Comparison of ENCODE assay signal across 35 cellular contexts in the genomic region with DNA sequence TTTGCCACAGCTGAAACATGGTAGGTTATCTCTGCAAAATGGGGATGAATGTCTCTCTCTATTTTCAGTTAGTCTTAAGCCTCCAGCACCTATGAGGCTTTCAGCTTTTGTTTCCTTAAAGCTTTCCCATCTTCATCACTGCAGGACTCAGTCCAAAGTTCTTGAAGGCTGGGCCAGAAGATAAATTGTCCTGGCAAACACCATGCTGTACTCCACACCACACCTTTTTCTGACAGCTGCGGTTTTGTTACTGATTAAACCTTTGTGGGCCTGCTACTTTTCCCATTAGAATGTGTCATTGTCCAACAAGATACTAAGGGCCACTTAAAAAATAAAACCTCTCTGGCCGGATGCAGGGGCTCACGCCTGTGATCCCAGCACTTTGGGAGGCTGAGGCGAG.
DNase-seq lines count a peak whose midpoint lies in the region; ATAC-seq and TF ChIP-seq lines count a peak whose summit lies in the region.
"Had no signal": no experiment of that assay in that cellular context is flagged by ENCODE, and none has a peak within 500 bp of the region (broad histone marks: within the 10 kb centered on the region; RNA-seq: fewer than 3 reads in every experiment).

No MANE protein-coding gene starts in this region.

- H2AFZ ChIP-seq in H9 (ENCODE audit: low read length) (no peak overlapping the region), neural progenitor cell (replicated peaks) (no peak overlapping the region)

- no peaks in the 10 kb centered on the region for H3K79me1 ChIP-seq in H9 (ENCODE audit: insufficient read depth, low read depth, low read length, poor library complexity, severe bottlenecking)

- H3K9me3 Mint-ChIP-seq in H9 (no peaks in the 10 kb centered on the region; a peak in 1 of 5 replicates), neural progenitor cell (no peaks in the 10 kb centered on the region)
- H3K9me3 Mint-ChIP-seq: activated naive CD8-positive, alpha-beta T cell treated with anti-CD3 and anti-CD28 coated beads, Interleukin-2, amount 10 ng/mL, durations not matched to agents 7 days and 5 days; activated T-cell treated with anti-CD3 and anti-CD28 coated beads, Interleukin-2, amount 50 U/mL, for 4 hours; endodermal cell; natural killer cell treated with Interleukin-12 subunit alpha and Interleukin-12 subunit beta and Interleukin-15 and Interleukin-18, amount 100 ng/mL, for 72 hours had no signal

- no peaks in the 10 kb centered on the region for H4K20me1 ChIP-seq in H9 (ENCODE audit: control insufficient read depth, insufficient read depth, insufficient read length)
- H4K20me1 ChIP-seq in neural progenitor cell (ENCODE audit: low read depth), result no peaks in the 10 kb centered on the region

- no peak overlapping the region for H2AK5ac ChIP-seq in H9 (ENCODE audit: insufficient read length, low read length)

- no peaks in the 10 kb centered on the region for H3K23me2 ChIP-seq in H9 (ENCODE audit: insufficient read length, low read depth, low read length, poor library complexity, severe bottlenecking)

- no peak overlapping the region for H2BK20ac ChIP-seq in H9 (ENCODE audit: low read depth, low read length, poor library complexity, severe bottlenecking)

- no peak overlapping the region for H3K27ac ChIP-seq in H9 (ENCODE audit: insufficient read length, low read depth, low read length)
- no peak overlapping the region for H3K27ac ChIP-seq in duodenal mucosa (ENCODE audit: low read depth, low read length)
- no peak overlapping the region for H3K27ac ChIP-seq in neural progenitor cell
- H3K27ac ChIP-seq: ascending aorta, cardiac muscle cell, lower lobe of right lung, thoracic aorta, vagina had no signal

- H3K4me3 ChIP-seq in duodenal mucosa (ENCODE audit: low read depth in 1 of 2, low read length in 2 of 2) (peak overlapping the region; percentile 14 to 58), mucosa of descending colon (no peak overlapping the region), neural progenitor cell (no peak overlapping the region)
- H3K4me3 ChIP-seq: ascending aorta, cardiac muscle cell, lower lobe of right lung, MG63, thoracic aorta, vagina had no signal

- peak; percentile 99 for ATAC-seq in mucosa of descending colon
- ATAC-seq: activated T-cell treated with anti-CD3 and anti-CD28 coated beads, Interleukin-2, amount 50 U/mL, for 4 hours; esophagus mucosa; lower lobe of right lung; natural killer cell treated with Interleukin-12 subunit alpha and Interleukin-12 subunit beta and Interleukin-15 and Interleukin-18, amount 100 ng/mL, for 72 hours; SK-N-SH treated with all-trans-retinoic acid at 6 μM for 48 hours; stimulated activated naive CD8-positive, alpha-beta T cell treated with anti-CD3 and anti-CD28 coated beads, Interleukin-15, Interleukin-2, amounts not matched to agents 100 U/mL and 50 U/mL, for 24 hours; T-helper 17 cell had no signal

- no peak overlapping the region for H2BK5ac ChIP-seq in H9 (ENCODE audit: insufficient read length, low read length)

- H4K5ac ChIP-seq in H9 (ENCODE audit: insufficient read length, low read depth, low read length), result no peak overlapping the region

- H3K14ac ChIP-seq in H9 (ENCODE audit: insufficient read depth, low read length), result 0 out of 2 replicates have a peak overlapping the region, but pooled peaks have one; percentile 13

- H3K56ac ChIP-seq in H9 (ENCODE audit: insufficient read length, low read depth, low read length), result no peak overlapping the region

- no peak overlapping the region for H4K91ac ChIP-seq in H9 (ENCODE audit: insufficient read length, low read depth, low read length)

- no peaks in the 10 kb centered on the region for H3K79me2 ChIP-seq in H9 (ENCODE audit: insufficient read depth, low read length)
- H3K79me2 ChIP-seq in neural progenitor cell (ENCODE audit: low read depth), result no peaks in the 10 kb centered on the region

- H3K4me1 ChIP-seq in H9 (ENCODE audit: insufficient read depth, low read length), result no peaks in the 10 kb centered on the region
- H3K4me1 ChIP-seq in duodenal mucosa (ENCODE audit: control insufficient read depth in 1 of 2, insufficient read depth in 2 of 2, low read length in 2 of 2), result peaks cover 12 to 13% of the 10 kb centered on the region in 2 donors
- peaks cover 8% of the 10 kb centered on the region for H3K4me1 ChIP-seq in mucosa of descending colon (ENCODE audit: low read depth)
- no peaks in the 10 kb centered on the region for H3K4me1 ChIP-seq in neural progenitor cell
- H3K4me1 ChIP-seq: ascending aorta, BE2C, lower lobe of right lung, vagina had no signal

- no peak overlapping the region for H3K4ac ChIP-seq in H9 (ENCODE audit: low read depth, low read length)

- H4K8ac ChIP-seq in H9 (replicated peaks; ENCODE audit: insufficient read length, low read depth, low read length), result no peak overlapping the region

- no CpG with 5 or more reads among the region's 4 CpGs for WGBS in H9 (ENCODE audit: extremely low coverage, insufficient read length, low lambda C conversion rate)

- H3K4me3 Mint-ChIP-seq in H9 (no peak overlapping the region), neural progenitor cell (no peak overlapping the region)
- H3K4me3 Mint-ChIP-seq: activated naive CD8-positive, alpha-beta T cell treated with anti-CD3 and anti-CD28 coated beads, Interleukin-2, amount 10 ng/mL, durations not matched to agents 7 days and 5 days; activated T-cell treated with anti-CD3 and anti-CD28 coated beads, Interleukin-2, amount 50 U/mL, for 4 hours; CD8-positive, alpha-beta memory T cell; endodermal cell; natural killer cell treated with Interleukin-12 subunit alpha and Interleukin-12 subunit beta and Interleukin-15 and Interleukin-18, amount 100 ng/mL, for 72 hours; T-helper 17 cell had no signal

- H2BK12ac ChIP-seq in H9 (ENCODE audit: insufficient read length, low read depth, low read length), result no peak overlapping the region

- H3T11ph ChIP-seq in H9 (ENCODE audit: low read length), result no peak overlapping the region

- intact Hi-C loops in mucosa of descending colon (cut with DNase I, micrococcal nuclease), result no loop called here

- no peak overlapping the region for H3K4me2 ChIP-seq in H9 (ENCODE audit: insufficient read depth, insufficient read length, low read length)
- H3K4me2 ChIP-seq in neural progenitor cell, result no peak overlapping the region

- no peak overlapping the region for H3K23ac ChIP-seq in H9 (ENCODE audit: insufficient read length, low read depth, low read length)

- no peaks in the 10 kb centered on the region for H3K27me3 Mint-ChIP-seq in H9 (ENCODE audit: low read depth)
- H3K27me3 Mint-ChIP-seq in neural progenitor cell (ENCODE audit: insufficient read depth, low read depth), result peaks cover 4% of the 10 kb centered on the region
- H3K27me3 Mint-ChIP-seq: activated naive CD8-positive, alpha-beta T cell treated with anti-CD3 and anti-CD28 coated beads, Interleukin-2, amount 10 ng/mL, durations not matched to agents 7 days and 5 days had no signal

- no peaks in the 10 kb centered on the region for H3K4me1 Mint-ChIP-seq in H9
- H3K4me1 Mint-ChIP-seq in neural progenitor cell, result no peaks in the 10 kb centered on the region
- H3K4me1 Mint-ChIP-seq: activated naive CD8-positive, alpha-beta T cell treated with anti-CD3 and anti-CD28 coated beads, Interleukin-2, amount 10 ng/mL, durations not matched to agents 7 days and 5 days; CD8-positive, alpha-beta memory T cell; T-helper 17 cell had no signal

- no peak overlapping the region for H3K18ac ChIP-seq in H9 (ENCODE audit: insufficient read length, low read depth, low read length)

- no peaks in the 10 kb centered on the region for H3K9me3 ChIP-seq in H9 (ENCODE audit: control insufficient read depth, low read depth, low read length)
- H3K9me3 ChIP-seq in duodenal mucosa (ENCODE audit: control insufficient read depth in 1 of 2, low read length in 2 of 2), result no peaks in the 10 kb centered on the region
- no peaks in the 10 kb centered on the region for H3K9me3 ChIP-seq in mucosa of descending colon
- H3K9me3 ChIP-seq in neural progenitor cell (ENCODE audit: low read depth), result no peaks in the 10 kb centered on the region
- H3K9me3 ChIP-seq: ascending aorta, BE2C, lower lobe of right lung, thoracic aorta, vagina had no signal

- H3K36me3 Mint-ChIP-seq in H9 (ENCODE audit: insufficient read depth in 1 of 3, low read depth in 3 of 3) (no peaks in the 10 kb centered on the region), neural progenitor cell (no peaks in the 10 kb centered on the region)
- H3K36me3 Mint-ChIP-seq: activated naive CD8-positive, alpha-beta T cell treated with anti-CD3 and anti-CD28 coated beads, Interleukin-2, amount 10 ng/mL, durations not matched to agents 7 days and 5 days; CD8-positive, alpha-beta memory T cell; natural killer cell treated with Interleukin-12 subunit alpha and Interleukin-12 subunit beta and Interleukin-15 and Interleukin-18, amount 100 ng/mL, for 72 hours had no signal

- TF ChIP-seq CTCF in H9 (conservative IDR thresholded peaks at IDR 0.05) (no peak), mucosa of descending colon (IDR thresholded peaks at IDR 0.05) (no peak), neural progenitor cell (IDR thresholded peaks at IDR 0.05) (no peak)

- H3K9ac ChIP-seq in H9 (ENCODE audit: extremely low read depth, insufficient read length, low read length) (no peak overlapping the region), duodenal mucosa (ENCODE audit: low read depth in 1 of 2, low read length in 2 of 2) (no peak overlapping the region), neural progenitor cell (no peak overlapping the region)

- DNase-seq in COLO668 (lab: John Stamatoyannopoulos, UW; ENCODE audit: unreplicated experiment) (peak; percentile 7), H9 (no peak), mucosa of descending colon (peak in 2 of 3 donors; percentile 54 to 84), NCI-H1694 (lab: John Stamatoyannopoulos, UW) (no peak), neural progenitor cell (ENCODE audit: low spot score) (no peak), cortex of kidney (lab: John Stamatoyannopoulos, UW) (no peak), NCI-H524 (lab: John Stamatoyannopoulos, UW) (no peak)
- DNase-seq: activated gamma-delta T cell; activated naive CD8-positive, alpha-beta T cell treated with anti-CD3 and anti-CD28 coated beads, Interleukin-2, amount 10 ng/mL, durations not matched to agents 7 days and 5 days; activated T-cell treated with anti-CD3 and anti-CD28 coated beads, Interleukin-2, amount 50 U/mL, for 4 hours; BE2C; CD8-positive, alpha-beta memory T cell; DMS79; endodermal cell; foreskin fibroblast; head of caudate nucleus; KG1; lower lobe of right lung; MG63; NCI-H1105 treated with DMSO at 0.1 percent for 48 hours; NCI-H2029; NCI-H524 treated with DMSO at 0.1 percent for 48 hours; NK-92 treated with Interleukin-12 subunit alpha and Interleukin-12 subunit beta, amount 100 ng/mL, for 24 hours; retina; stimulated activated CD4-positive, alpha-beta T cell treated with anti-CD3 and anti-CD28 coated beads, Interleukin-1b, Interleukin-23, amount 100 ng/mL, for 48 hours; stimulated activated naive CD8-positive, alpha-beta T cell treated with anti-CD3 and anti-CD28 coated beads, Interleukin-15, Interleukin-2, amounts not matched to agents 100 U/mL and 50 U/mL, for 24 hours; T-helper 17 cell had no signal

- no peak overlapping the region for H3K27ac Mint-ChIP-seq in H9
- H3K27ac Mint-ChIP-seq in neural progenitor cell, result no peak overlapping the region
- H3K27ac Mint-ChIP-seq: activated naive CD8-positive, alpha-beta T cell treated with anti-CD3 and anti-CD28 coated beads, Interleukin-2, amount 10 ng/mL, durations not matched to agents 7 days and 5 days; CD8-positive, alpha-beta memory T cell; endodermal cell; natural killer cell treated with Interleukin-12 subunit alpha and Interleukin-12 subunit beta and Interleukin-15 and Interleukin-18, amount 100 ng/mL, for 72 hours; T-helper 17 cell had no signal

- H3K36me3 ChIP-seq in duodenal mucosa (ENCODE audit: control insufficient read depth in 1 of 2, insufficient read depth in 2 of 2, low read length in 2 of 2) (no peaks in the 10 kb centered on the region), mucosa of descending colon (ENCODE audit: low read depth) (no peaks in the 10 kb centered on the region), neural progenitor cell (no peaks in the 10 kb centered on the region)
- H3K36me3 ChIP-seq: ascending aorta, BE2C, cardiac muscle cell, lower lobe of right lung, MG63, thoracic aorta, vagina had no signal

- H3F3A ChIP-seq in neural progenitor cell (ENCODE audit: low read depth), result no peaks in the 10 kb centered on the region

- no peak overlapping the region for H2BK120ac ChIP-seq in H9 (ENCODE audit: low read depth, low read length, poor library complexity, severe bottlenecking)

- H2BK15ac ChIP-seq in H9 (ENCODE audit: low read depth, low read length), result no peak overlapping the region

- H3K27me3 ChIP-seq in H9 (ENCODE audit: insufficient read depth, low read length) (no peaks in the 10 kb centered on the region), duodenal mucosa (ENCODE audit: control insufficient read depth in 1 of 2, insufficient read depth in 2 of 2, low read length in 2 of 2) (no peaks in the 10 kb centered on the region), neural progenitor cell (no peaks in the 10 kb centered on the region)
- H3K27me3 ChIP-seq: ascending aorta, BE2C, cardiac muscle cell, MG63, vagina had no signal

Comparison
In these comparisons a context has a peak if more than half of its experiments do, and no peak if none do; other contexts are left out.
1. DNase-seq: peak in COLO668 (single experiment) and mucosa of descending colon (2 of 3); none in H9 (single experiment), NCI-H1694 (single experiment), neural progenitor cell (single experiment), cortex of kidney (single experiment) and NCI-H524 (0 of 2).
2. H3K4me3 ChIP-seq: peak in duodenal mucosa (2 of 2); none in mucosa of descending colon (single experiment) and neural progenitor cell (single experiment).